In genomic region chr15:41989573-41990242, GRCh38 we compare ENCODE assay signal across 8 cellular contexts.
DNase-seq lines count a peak whose midpoint lies in the region; ATAC-seq and FAIRE-seq lines count a peak whose summit lies in the region.

No MANE protein-coding gene starts in this region.

- FAIRE-seq in GM18507 (lab: Jason Lieb, UNC), result peak; percentile 84

- no peak overlapping the region for H3K27ac ChIP-seq in caudate nucleus (ENCODE audit: low read depth, low read length)

- peak; percentile 81 to 84 for ATAC-seq in activated CD4-positive, CD25-positive, alpha-beta regulatory T cell treated with anti-CD3 and anti-CD28 coated beads, Interleukin-2, amount 50 U/mL, for 24 hours
- no peak for ATAC-seq in HG02981 (IDR thresholded peaks at IDR 0.05; ENCODE audit: unreplicated experiment)

- DNase-seq in AG08395 (ENCODE audit: low spot score), result peak; percentile 89
- DNase-seq in GM18507 (ENCODE audit: extremely low spot score, insufficient read length, low read depth), result peak; percentile 72
- DNase-seq in NCI-H146 treated with DMSO at 0.1 percent for 48 hours (lab: John Stamatoyannopoulos, UW; ENCODE audit: unreplicated experiment), result peak; percentile 27
- DNase-seq in caudate nucleus (lab: John Stamatoyannopoulos, UW), result peak in 58 of 61 donors; percentile 6 to 86 (median 58)
- peak; percentile 46 for DNase-seq in kidney glomerular epithelial cell (lab: John Stamatoyannopoulos, UW)
- peak; percentile 93 to 94 for DNase-seq in stimulated activated CD4-positive, alpha-beta T cell treated with anti-CD3 and anti-CD28 coated beads, Interleukin-2, amount 100 ng/mL, for 24 hours

Comparison
In these comparisons a context has a peak if more than half of its experiments do, and no peak if none do; other contexts are left out.
1. DNase-seq: peak in every context shown above with its lines; median percentile 94 in stimulated activated CD4-positive, alpha-beta T cell treated with anti-CD3 and anti-CD28 coated beads, Interleukin-2, amount 100 ng/mL, for 24 hours; 89 in AG08395; 72 in GM18507; 58 in caudate nucleus; 46 in kidney glomerular epithelial cell; 27 in NCI-H146 treated with DMSO at 0.1 percent for 48 hours.